10 cellular contexts compared by ENCODE assay signal in the genomic region with DNA sequence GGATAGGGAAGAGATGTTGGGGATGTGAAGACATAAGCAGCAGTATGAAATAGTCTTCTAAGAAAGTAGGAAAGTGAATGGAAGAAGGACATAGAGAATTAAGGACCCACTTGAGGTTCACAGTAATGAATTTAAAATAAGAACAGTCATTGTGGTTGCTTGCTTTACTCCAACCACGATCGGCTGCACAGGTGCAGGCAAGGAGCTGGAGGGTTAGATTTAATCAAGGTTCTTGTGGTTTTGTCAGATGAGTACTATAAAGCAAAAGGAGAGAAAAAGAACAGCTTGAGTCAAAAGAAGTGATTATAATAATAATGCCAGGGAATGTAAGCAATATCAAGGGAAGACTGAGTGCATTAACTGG. TPM values are rescaled to one million over a fixed set of nuclear protein-coding genes. Genes with fewer than 3 reads are reported as not detected.
DNase-seq lines count a peak whose midpoint lies in the region; ATAC-seq, FAIRE-seq and TF ChIP-seq lines count a peak whose summit lies in the region.
"Had no signal": no experiment of that assay in that cellular context is flagged by ENCODE, and none has a peak within 500 bp of the region (broad histone marks: within the 10 kb centered on the region; RNA-seq: fewer than 3 reads in every experiment).

No MANE protein-coding gene starts in this region.

- peaks cover 13% of the 10 kb centered on the region for H3K79me2 ChIP-seq in neural progenitor cell (ENCODE audit: low read depth)

- H3K36me3 ChIP-seq in CD8-positive, alpha-beta memory T cell (ENCODE audit: insufficient read depth, low read length) = no peaks in the 10 kb centered on the region
- H3K36me3 ChIP-seq in neural progenitor cell = peaks cover 12% of the 10 kb centered on the region

- H3K4me3 Mint-ChIP-seq in CD8-positive, alpha-beta memory T cell = peak overlapping the region in 4 of 7 donors; percentile 1 to 28 (median 5)
- H3K4me3 Mint-ChIP-seq in T-helper 1 cell treated with Interleukin-12 subunit alpha and Interleukin-12 subunit beta and Interleukin-4 antibody, amounts not matched to agents 30 μg/mL and 1 μg/mL, for 36 hours = peak overlapping the region; percentile 43
- H3K4me3 Mint-ChIP-seq in neural progenitor cell = no peak overlapping the region
- H3K4me3 Mint-ChIP-seq: dendritic cell treated with granulocyte-macrophage colony-stimulating factor and Interleukin-4, amounts not matched to agents 40 ng/mL and 50 ng/mL, for 4 days had no signal

- H3K9ac ChIP-seq in neural progenitor cell = no peak overlapping the region

- H2AFZ ChIP-seq in neural progenitor cell (replicated peaks) = no peak overlapping the region

- no peaks in the 10 kb centered on the region for H3K27me3 Mint-ChIP-seq in CD8-positive, alpha-beta memory T cell
- H3K27me3 Mint-ChIP-seq in T-helper 1 cell treated with Interleukin-12 subunit alpha and Interleukin-12 subunit beta and Interleukin-4 antibody, amounts not matched to agents 30 μg/mL and 1 μg/mL, for 36 hours (ENCODE audit: low read depth) = no peaks in the 10 kb centered on the region
- H3K27me3 Mint-ChIP-seq in neural progenitor cell (ENCODE audit: insufficient read depth, low read depth) = peaks cover 2% of the 10 kb centered on the region
- H3K27me3 Mint-ChIP-seq: dendritic cell treated with granulocyte-macrophage colony-stimulating factor and Interleukin-4, amounts not matched to agents 40 ng/mL and 50 ng/mL, for 4 days had no signal

- H4K20me1 ChIP-seq in neural progenitor cell (ENCODE audit: low read depth) = no peaks in the 10 kb centered on the region

- FAIRE-seq in H54 (lab: Jason Lieb, UNC) = no peak

- no peaks in the 10 kb centered on the region for H3K9me3 ChIP-seq in CD8-positive, alpha-beta memory T cell (ENCODE audit: low read length)
- no peaks in the 10 kb centered on the region for H3K9me3 ChIP-seq in neural progenitor cell (ENCODE audit: low read depth)

- H3K4me3 ChIP-seq in CD8-positive, alpha-beta memory T cell (ENCODE audit: low read length) = no peak overlapping the region
- H3K4me3 ChIP-seq in neural progenitor cell = no peak overlapping the region

- ATAC-seq in GM19463 (IDR thresholded peaks at IDR 0.05; ENCODE audit: unreplicated experiment) = no peak
- ATAC-seq in GM19395 (IDR thresholded peaks at IDR 0.05; ENCODE audit: unreplicated experiment) = no peak
- no peak for ATAC-seq in GM18907 (IDR thresholded peaks at IDR 0.05; ENCODE audit: unreplicated experiment)

- no peak overlapping the region for H3K27ac ChIP-seq in CD8-positive, alpha-beta memory T cell (ENCODE audit: low read depth, low read length)
- H3K27ac ChIP-seq in neural progenitor cell = peak overlapping the region; percentile 7

- peaks cover 22 to 33% (median 31%) of the 10 kb centered on the region in 3 donors for H3K4me1 Mint-ChIP-seq in CD8-positive, alpha-beta memory T cell
- peaks cover 19% of the 10 kb centered on the region for H3K4me1 Mint-ChIP-seq in T-helper 1 cell treated with Interleukin-12 subunit alpha and Interleukin-12 subunit beta and Interleukin-4 antibody, amounts not matched to agents 30 μg/mL and 1 μg/mL, for 36 hours (ENCODE audit: low read depth)
- H3K4me1 Mint-ChIP-seq in neural progenitor cell = no peaks in the 10 kb centered on the region

- H3K4me2 ChIP-seq in neural progenitor cell = no peak overlapping the region

- H3K27ac Mint-ChIP-seq in CD8-positive, alpha-beta memory T cell = peak overlapping the region; percentile 2 to 83 (median 60)
- H3K27ac Mint-ChIP-seq in T-helper 1 cell treated with Interleukin-12 subunit alpha and Interleukin-12 subunit beta and Interleukin-4 antibody, amounts not matched to agents 30 μg/mL and 1 μg/mL, for 36 hours = peak overlapping the region; percentile 86
- H3K27ac Mint-ChIP-seq in neural progenitor cell = no peak overlapping the region
- H3K27ac Mint-ChIP-seq: dendritic cell treated with granulocyte-macrophage colony-stimulating factor and Interleukin-4, amounts not matched to agents 40 ng/mL and 50 ng/mL, for 4 days had no signal

- H3K27me3 ChIP-seq in CD8-positive, alpha-beta memory T cell (ENCODE audit: insufficient read depth, low read length, poor library complexity, severe bottlenecking) = no peaks in the 10 kb centered on the region
- no peaks in the 10 kb centered on the region for H3K27me3 ChIP-seq in neural progenitor cell

- no peak for TF ChIP-seq CTCF in neural progenitor cell (IDR thresholded peaks at IDR 0.05)

- DNase-seq in CD8-positive, alpha-beta memory T cell = peak in 3 of 5 donors; percentile 20 to 60 (median 56)
- DNase-seq in activated effector memory CD4-positive, alpha-beta T cell treated with anti-CD3 and anti-CD28 coated beads, Interleukin-2, amount 50 U/mL, for 16 hours = peak; percentile 80
- DNase-seq in neural progenitor cell (ENCODE audit: low spot score) (no peak), H54 (ENCODE audit: insufficient read length, low spot score) (no peak)
- DNase-seq: NCI-H524 had no signal

- H3K4me1 ChIP-seq in CD8-positive, alpha-beta memory T cell (ENCODE audit: insufficient read depth, low read length) = peaks cover 14% of the 10 kb centered on the region
- no peaks in the 10 kb centered on the region for H3K4me1 ChIP-seq in neural progenitor cell

- peaks cover 0 to 54% (median 5%) of the 10 kb centered on the region in 3 donors for H3K36me3 Mint-ChIP-seq in CD8-positive, alpha-beta memory T cell
- H3K36me3 Mint-ChIP-seq in T-helper 1 cell treated with Interleukin-12 subunit alpha and Interleukin-12 subunit beta and Interleukin-4 antibody, amounts not matched to agents 30 μg/mL and 1 μg/mL, for 36 hours (ENCODE audit: low read depth) = peaks cover 30% of the 10 kb centered on the region
- peaks cover 39% of the 10 kb centered on the region for H3K36me3 Mint-ChIP-seq in neural progenitor cell

- CTCF ChIA-PET in CD8-positive, alpha-beta memory T cell (lab: Charles Lee) = interaction anchor here (1.1 kb wide), 1 partner anchor 208 kb away, joined by 3 read pairs; no protein-coding TSS in a partner anchor

- TF ChIP-seq POLR2A in H54 (IDR thresholded peaks at IDR 0.05; ENCODE audit: low read depth, low read length) = no peak

- POLR2A ChIA-PET in CD8-positive, alpha-beta memory T cell (lab: Charles Lee) = no interaction called here

- H3F3A ChIP-seq in neural progenitor cell (ENCODE audit: low read depth) = peaks cover 20% of the 10 kb centered on the region

- no peaks in the 10 kb centered on the region for H3K9me3 Mint-ChIP-seq in CD8-positive, alpha-beta memory T cell
- no peaks in the 10 kb centered on the region for H3K9me3 Mint-ChIP-seq in T-helper 1 cell treated with Interleukin-12 subunit alpha and Interleukin-12 subunit beta and Interleukin-4 antibody, amounts not matched to agents 30 μg/mL and 1 μg/mL, for 36 hours
- H3K9me3 Mint-ChIP-seq in neural progenitor cell = no peaks in the 10 kb centered on the region
- H3K9me3 Mint-ChIP-seq: dendritic cell treated with granulocyte-macrophage colony-stimulating factor and Interleukin-4, amounts not matched to agents 40 ng/mL and 50 ng/mL, for 4 days had no signal

RNA-seq across cellular contexts. Expression of a gene that starts 46.1 kb away (rescaled TPM):
- 100 to 1,000 TPM; 121 to 130 TPM for total RNA-seq in CD8-positive, alpha-beta memory T cell
- 78.6 TPM for polyA plus RNA-seq in CD8-positive, alpha-beta memory T cell
- total RNA-seq in neural progenitor cell (ENCODE audit: low replicate concordance) = 90.4 and 107 TPM in 2 replicates

Comparison
In these comparisons a context has a peak if more than half of its experiments do, and no peak if none do; other contexts are left out.
1. DNase-seq: peak in CD8-positive, alpha-beta memory T cell (3 of 5) and activated effector memory CD4-positive, alpha-beta T cell treated with anti-CD3 and anti-CD28 coated beads, Interleukin-2, amount 50 U/mL, for 16 hours (single experiment); none in neural progenitor cell (single experiment) and H54 (single experiment).